In genomic region chr10:13784067-13784466, GRCh38 we compare ENCODE assay signal across 9 cellular contexts.
A peak's percentile ranks its signal among the peaks of the same experiment; 100 is the strongest.
DNase-seq lines count a peak whose midpoint lies in the region; ATAC-seq and TF ChIP-seq lines count a peak whose summit lies in the region.
"Had no signal": no experiment of that assay in that cellular context is flagged by ENCODE, and none has a peak within 500 bp of the region (broad histone marks: within the 10 kb centered on the region; RNA-seq: fewer than 3 reads in every experiment).

No MANE protein-coding gene starts in this region.

- H4K5ac ChIP-seq in H9 (ENCODE audit: insufficient read length, low read depth, low read length) = no peak overlapping the region

- H3K18ac ChIP-seq in H9 (ENCODE audit: insufficient read length, low read depth, low read length) = no peak overlapping the region

- DNase-seq in EL = peak; percentile 55
- peak; percentile 41 for DNase-seq in H9
- DNase-seq in activated CD4-positive, alpha-beta T cell treated with anti-CD3 and anti-CD28 coated beads, Interleukin-2, amount 10 ng/mL, durations not matched to agents 24 days and 14 days = peak; percentile 75
- DNase-seq in memory B cell (ENCODE audit: low spot score in 2 of 2) = peak; percentile 25 to 43
- no peak for DNase-seq in dorsolateral prefrontal cortex
- no peak for DNase-seq in dedifferentiated amniotic fluid mesenchymal stem cell (ENCODE audit: extremely low spot score)
- DNase-seq: activated effector memory CD4-positive, alpha-beta T cell treated with anti-CD3 and anti-CD28 coated beads, Interleukin-2, amount 50 U/mL, for 16 hours had no signal

- H3K79me1 ChIP-seq in H9 (ENCODE audit: insufficient read depth, low read depth, low read length, poor library complexity, severe bottlenecking) = peaks cover 3% of the 10 kb centered on the region

- no peak overlapping the region for H4K91ac ChIP-seq in H9 (ENCODE audit: insufficient read length, low read depth, low read length)

- H3K27ac Mint-ChIP-seq in H9 (peak overlapping the region in 2 of 3 experiments; percentile 7 to 72; a peak in 1 of 7 replicates), memory B cell (peak overlapping the region; percentile 82)
- H3K27ac Mint-ChIP-seq in activated CD4-positive, alpha-beta T cell treated with anti-CD3 and anti-CD28 coated beads, Interleukin-2, amount 10 ng/mL, durations not matched to agents 24 days and 14 days = no peak overlapping the region

- H3K14ac ChIP-seq in H9 (ENCODE audit: insufficient read depth, low read length) = no peak overlapping the region

- ATAC-seq in memory B cell (ENCODE audit: low read depth) = peak; percentile 60
- ATAC-seq in HG02588 (IDR thresholded peaks at IDR 0.05; ENCODE audit: unreplicated experiment) = no peak
- no peak for ATAC-seq in HG02884 (IDR thresholded peaks at IDR 0.05; ENCODE audit: unreplicated experiment)

- H3K4me1 Mint-ChIP-seq in H9 = peaks cover 8 to 9% of the 10 kb centered on the region in 2 experiments
- H3K4me1 Mint-ChIP-seq in activated CD4-positive, alpha-beta T cell treated with anti-CD3 and anti-CD28 coated beads, Interleukin-2, amount 10 ng/mL, durations not matched to agents 24 days and 14 days = peaks cover 26% of the 10 kb centered on the region
- H3K4me1 Mint-ChIP-seq in memory B cell = peaks cover 31% of the 10 kb centered on the region

- TF ChIP-seq CTCF in H9 (conservative IDR thresholded peaks at IDR 0.05) (peak; percentile 69), dorsolateral prefrontal cortex (IDR thresholded peaks at IDR 0.05 in 54 of 56, conservative IDR thresholded peaks at IDR 0.05 in 2 of 56; ENCODE audit: low read depth in 1 of 56, partially characterized antibody in 56 of 56) (peak in 9 of 56 donors; percentile 5 to 53 (median 20))

- no peak overlapping the region for H4K8ac ChIP-seq in H9 (replicated peaks; ENCODE audit: insufficient read length, low read depth, low read length)

- no peak overlapping the region for H3K56ac ChIP-seq in H9 (ENCODE audit: insufficient read length, low read depth, low read length)

- H3K4me2 ChIP-seq in H9 (ENCODE audit: insufficient read depth, insufficient read length, low read length) = no peak overlapping the region

- H4K20me1 ChIP-seq in H9 (ENCODE audit: control insufficient read depth, insufficient read depth, insufficient read length) = no peaks in the 10 kb centered on the region

- no peak overlapping the region for H3T11ph ChIP-seq in H9 (ENCODE audit: low read length)

- H3K9me3 Mint-ChIP-seq in H9 = no peaks in the 10 kb centered on the region
- no peaks in the 10 kb centered on the region for H3K9me3 Mint-ChIP-seq in activated CD4-positive, alpha-beta T cell treated with anti-CD3 and anti-CD28 coated beads, Interleukin-2, amount 10 ng/mL, durations not matched to agents 24 days and 14 days
- H3K9me3 Mint-ChIP-seq in memory B cell = no peaks in the 10 kb centered on the region

- H3K27ac ChIP-seq in H9 (ENCODE audit: insufficient read length, low read depth, low read length) (no peak overlapping the region), dorsolateral prefrontal cortex (no peak overlapping the region)

- H2BK5ac ChIP-seq in H9 (ENCODE audit: insufficient read length, low read length) = no peak overlapping the region

- no peak overlapping the region for H2AK5ac ChIP-seq in H9 (ENCODE audit: insufficient read length, low read length)

- no peak overlapping the region for H3K4ac ChIP-seq in H9 (ENCODE audit: low read depth, low read length)

- H2BK15ac ChIP-seq in H9 (ENCODE audit: low read depth, low read length) = no peak overlapping the region

- no peaks in the 10 kb centered on the region for H3K23me2 ChIP-seq in H9 (ENCODE audit: insufficient read length, low read depth, low read length, poor library complexity, severe bottlenecking)

- H2AFZ ChIP-seq in H9 (ENCODE audit: low read length) = no peak overlapping the region

- H3K27me3 Mint-ChIP-seq in H9 (ENCODE audit: low read depth) = no peaks in the 10 kb centered on the region
- H3K27me3 Mint-ChIP-seq in activated CD4-positive, alpha-beta T cell treated with anti-CD3 and anti-CD28 coated beads, Interleukin-2, amount 10 ng/mL, durations not matched to agents 24 days and 14 days = peaks cover 3% of the 10 kb centered on the region
- H3K27me3 Mint-ChIP-seq in memory B cell = no peaks in the 10 kb centered on the region

- no peaks in the 10 kb centered on the region for H3K4me1 ChIP-seq in H9 (ENCODE audit: insufficient read depth, low read length)

- H2BK120ac ChIP-seq in H9 (ENCODE audit: low read depth, low read length, poor library complexity, severe bottlenecking) = no peak overlapping the region

- H3K36me3 Mint-ChIP-seq in H9 (ENCODE audit: insufficient read depth in 1 of 3, low read depth in 3 of 3) (peaks cover 3 to 8% (median 7%) of the 10 kb centered on the region in 3 experiments; a peak in 5 of 7 replicates), memory B cell (no peaks in the 10 kb centered on the region)
- no peaks in the 10 kb centered on the region for H3K36me3 Mint-ChIP-seq in activated CD4-positive, alpha-beta T cell treated with anti-CD3 and anti-CD28 coated beads, Interleukin-2, amount 10 ng/mL, durations not matched to agents 24 days and 14 days (ENCODE audit: low read depth)

- H3K79me2 ChIP-seq in H9 (ENCODE audit: insufficient read depth, low read length) = no peaks in the 10 kb centered on the region

- H2BK12ac ChIP-seq in H9 (ENCODE audit: insufficient read length, low read depth, low read length) = no peak overlapping the region

- no peaks in the 10 kb centered on the region for H3K9me3 ChIP-seq in H9 (ENCODE audit: control insufficient read depth, low read depth, low read length)

- intact Hi-C loops in activated CD4-positive, alpha-beta T cell treated with anti-CD3 and anti-CD28 coated beads, Interleukin-2, amount 10 ng/mL, durations not matched to agents 24 days and 14 days (cut with micrococcal nuclease) = loop anchor here (10.0 kb wide), 1 partner anchor 1091 kb away; the partner anchor contains the start of gene SUV39H2
- intact Hi-C loops in dorsolateral prefrontal cortex (cut with DNase I) = loop anchor here in 1 of 2 donors (10.0 kb wide), 1 partner anchor 91 kb away; no protein-coding TSS in a partner anchor

- H3K9ac ChIP-seq in H9 (ENCODE audit: extremely low read depth, insufficient read length, low read length) = no peak overlapping the region

- no CpG with 5 or more reads among the region's 2 CpGs for WGBS in H9 (ENCODE audit: extremely low coverage, insufficient read length, low lambda C conversion rate)

- no peak overlapping the region for H3K23ac ChIP-seq in H9 (ENCODE audit: insufficient read length, low read depth, low read length)

- H3K4me3 ChIP-seq in dorsolateral prefrontal cortex = no peak overlapping the region

- H2BK20ac ChIP-seq in H9 (ENCODE audit: low read depth, low read length, poor library complexity, severe bottlenecking) = no peak overlapping the region

- H3K27me3 ChIP-seq in H9 (ENCODE audit: insufficient read depth, low read length) (no peaks in the 10 kb centered on the region), dorsolateral prefrontal cortex (no peaks in the 10 kb centered on the region)

- H3K4me3 Mint-ChIP-seq in H9 = no peak overlapping the region
- no peak overlapping the region for H3K4me3 Mint-ChIP-seq in activated CD4-positive, alpha-beta T cell treated with anti-CD3 and anti-CD28 coated beads, Interleukin-2, amount 10 ng/mL, durations not matched to agents 24 days and 14 days
- no peak overlapping the region for H3K4me3 Mint-ChIP-seq in memory B cell

Comparison
In these comparisons a context has a peak if more than half of its experiments do, and no peak if none do; other contexts are left out.
1. DNase-seq: peak in EL (single experiment), H9 (single experiment), activated CD4-positive, alpha-beta T cell treated with anti-CD3 and anti-CD28 coated beads, Interleukin-2, amount 10 ng/mL, durations not matched to agents 24 days and 14 days (single experiment) and memory B cell (2 of 2); none in dorsolateral prefrontal cortex (0 of 10) and dedifferentiated amniotic fluid mesenchymal stem cell (single experiment).